Comparison of ENCODE assay signal across 21 cellular contexts in genomic region chr15:98941595-98942255, GRCh38.
DNase-seq lines count a peak whose midpoint lies in the region; ATAC-seq, FAIRE-seq and TF ChIP-seq lines count a peak whose summit lies in the region.
"Had no signal": no experiment of that assay in that cellular context is flagged by ENCODE, and none has a peak within 500 bp of the region (broad histone marks: within the 10 kb centered on the region; RNA-seq: fewer than 3 reads in every experiment).

No MANE protein-coding gene starts in this region.

- no peaks in the 10 kb centered on the region for H3K27me3 Mint-ChIP-seq in H9 (ENCODE audit: low read depth)

- no peak overlapping the region for H3K9ac ChIP-seq in H9 (ENCODE audit: extremely low read depth, insufficient read length, low read length)

- no peak overlapping the region for H3T11ph ChIP-seq in H9 (ENCODE audit: low read length)

- H4K91ac ChIP-seq in H9 (ENCODE audit: insufficient read length, low read depth, low read length): no peak overlapping the region

- peaks cover 84% of the 10 kb centered on the region for H3K36me3 ChIP-seq in SJSA1
- peaks cover 19 to 20% of the 10 kb centered on the region in 2 donors for H3K36me3 ChIP-seq in lung (ENCODE audit: control insufficient read depth in 2 of 2, insufficient read depth in 2 of 2, low read length in 2 of 2)
- H3K36me3 ChIP-seq in small intestine (ENCODE audit: control insufficient read depth in 2 of 2, insufficient read depth in 2 of 2, low read length in 2 of 2): no peaks in the 10 kb centered on the region

- H2BK15ac ChIP-seq in H9 (ENCODE audit: low read depth, low read length): no peak overlapping the region

- no peak overlapping the region for H3K18ac ChIP-seq in H9 (ENCODE audit: insufficient read length, low read depth, low read length)

- ATAC-seq in lung (ENCODE audit: insufficient read depth, low FRiP score) (peak; percentile 68), HG02840 (IDR thresholded peaks at IDR 0.05; ENCODE audit: low FRiP score, unreplicated experiment) (no peak)
- ATAC-seq: stimulated activated naive CD8-positive, alpha-beta T cell treated with anti-CD3 and anti-CD28 coated beads, Interleukin-15, Interleukin-2, amounts not matched to agents 100 U/mL and 50 U/mL, for 24 hours had no signal

- no peak overlapping the region for H3K27ac Mint-ChIP-seq in H9
- H3K27ac Mint-ChIP-seq: activated T-helper 2 cell treated with anti-CD3 and anti-CD28 coated beads, Interferon-gamma antibody, Interleukin-2, Interleukin-4, amounts not matched to agents 10 μg/mL and 5 μg/mL and 100 μg/mL, durations not matched to agents 14 hours and 24 hours and 36 hours had no signal

- no peak overlapping the region for H2BK120ac ChIP-seq in H9 (ENCODE audit: low read depth, low read length, poor library complexity, severe bottlenecking)

- H3K79me1 ChIP-seq in H9 (ENCODE audit: insufficient read depth, low read depth, low read length, poor library complexity, severe bottlenecking): no peaks in the 10 kb centered on the region

- no peak overlapping the region for H3K4me2 ChIP-seq in H9 (ENCODE audit: insufficient read depth, insufficient read length, low read length)

- H2BK20ac ChIP-seq in H9 (ENCODE audit: low read depth, low read length, poor library complexity, severe bottlenecking): no peak overlapping the region

- peak; percentile 53 for DNase-seq in DMS79 (lab: John Stamatoyannopoulos, UW)
- DNase-seq in SJSA1 (ENCODE audit: low read depth in 1 of 2, low spot score in 2 of 2): no peak
- no peak for DNase-seq in lung (ENCODE audit: low spot score)
- DNase-seq in small intestine: peak; percentile 49
- DNase-seq in activated T-cell treated with anti-CD3 and anti-CD28 coated beads for 4 hours: no peak
- no peak for DNase-seq in H9
- no peak for DNase-seq in COR-L47 (lab: John Stamatoyannopoulos, UW)
- DNase-seq: activated CD4-positive, alpha-beta T cell treated with anti-CD3 and anti-CD28 coated beads, Interleukin-2, amount 50 U/mL, for 1 hour; DMS 273 treated with DMSO at 0.1 percent for 48 hours; NCI-H1694 treated with DMSO at 0.1 percent for 48 hours; NCI-H345; SIG-M5; stimulated activated CD4-positive, alpha-beta T cell treated with anti-CD3 and anti-CD28 coated beads, Interleukin-2, amount 100 ng/mL, for 48 hours; stimulated activated naive CD8-positive, alpha-beta T cell treated with anti-CD3 and anti-CD28 coated beads, Interleukin-15, Interleukin-2, amounts not matched to agents 100 U/mL and 50 U/mL, for 24 hours had no signal

- no peak overlapping the region for H3K14ac ChIP-seq in H9 (ENCODE audit: insufficient read depth, low read length)

- H3K4me1 Mint-ChIP-seq in H9: no peaks in the 10 kb centered on the region

- no peak overlapping the region for H2BK12ac ChIP-seq in H9 (ENCODE audit: insufficient read length, low read depth, low read length)

- H3K9me3 ChIP-seq in SJSA1 (replicated peaks) (no peaks in the 10 kb centered on the region), lung (ENCODE audit: control insufficient read depth in 2 of 2, insufficient read depth in 1 of 2, low read length in 1 of 2) (no peaks in the 10 kb centered on the region), small intestine (ENCODE audit: control insufficient read depth, low read depth) (no peaks in the 10 kb centered on the region), H9 (ENCODE audit: control insufficient read depth, low read depth, low read length) (no peaks in the 10 kb centered on the region)

- H3K23ac ChIP-seq in H9 (ENCODE audit: insufficient read length, low read depth, low read length): no peak overlapping the region

- no peaks in the 10 kb centered on the region for H3K27me3 ChIP-seq in SJSA1 (replicated peaks)
- no peaks in the 10 kb centered on the region for H3K27me3 ChIP-seq in lung (ENCODE audit: control insufficient read depth, insufficient read depth)
- no peaks in the 10 kb centered on the region for H3K27me3 ChIP-seq in small intestine (ENCODE audit: control insufficient read depth in 2 of 2, insufficient read depth in 2 of 2, low read length in 2 of 2)
- no peaks in the 10 kb centered on the region for H3K27me3 ChIP-seq in H9 (ENCODE audit: insufficient read depth, low read length)

- no peaks in the 10 kb centered on the region for H4K20me1 ChIP-seq in H9 (ENCODE audit: control insufficient read depth, insufficient read depth, insufficient read length)

- 67 to 75% methylated on average over 5 of the region's 5 CpGs for WGBS in lung, 2 donors
- 30 to 69% (median 37%) methylated on average over 5 of the region's 5 CpGs for WGBS in small intestine, 3 donors
- WGBS in H9 (ENCODE audit: extremely low coverage, insufficient read length, low lambda C conversion rate): no CpG with 5 or more reads among the region's 5 CpGs

- H2AK5ac ChIP-seq in H9 (ENCODE audit: insufficient read length, low read length): no peak overlapping the region

- H3K23me2 ChIP-seq in H9 (ENCODE audit: insufficient read length, low read depth, low read length, poor library complexity, severe bottlenecking): no peaks in the 10 kb centered on the region

- peaks cover 30 to 92% (median 84%) of the 10 kb centered on the region in 3 experiments; a peak in 6 of 7 replicates for H3K36me3 Mint-ChIP-seq in H9 (ENCODE audit: insufficient read depth in 1 of 3, low read depth in 3 of 3)

- no peak overlapping the region for H2BK5ac ChIP-seq in H9 (ENCODE audit: insufficient read length, low read length)

- H2AFZ ChIP-seq in H9 (ENCODE audit: low read length): no peak overlapping the region

- H4K8ac ChIP-seq in H9 (replicated peaks; ENCODE audit: insufficient read length, low read depth, low read length): no peak overlapping the region

- H3K4me1 ChIP-seq in SJSA1 (replicated peaks) (peaks cover 28% of the 10 kb centered on the region), lung (ENCODE audit: control insufficient read depth in 2 of 2, insufficient read depth in 2 of 2, low read length in 2 of 2) (peaks cover 8 to 9% of the 10 kb centered on the region in 2 donors), small intestine (ENCODE audit: control insufficient read depth in 2 of 2, insufficient read depth in 1 of 2, low read depth in 1 of 2, low read length in 1 of 2) (no peaks in the 10 kb centered on the region), H9 (ENCODE audit: insufficient read depth, low read length) (no peaks in the 10 kb centered on the region)

- TF ChIP-seq CTCF in lung (IDR thresholded peaks at IDR 0.05; ENCODE audit: control extremely low read depth, extremely low read depth) (no peak), H9 (conservative IDR thresholded peaks at IDR 0.05) (no peak)

- H3K56ac ChIP-seq in H9 (ENCODE audit: insufficient read length, low read depth, low read length): no peak overlapping the region

- H3K4me3 ChIP-seq in SJSA1 (no peak overlapping the region), lung (no peak overlapping the region), small intestine (ENCODE audit: low read depth in 1 of 2, low read length in 2 of 2) (no peak overlapping the region)
- H3K4me3 ChIP-seq: skin epidermis had no signal

- H3K27ac ChIP-seq in SJSA1 (peak overlapping the region; percentile 9; the same call in 1 of the 2 replicates), lung (ENCODE audit: low read depth in 1 of 2, low read length in 1 of 2) (no peak overlapping the region), small intestine (ENCODE audit: low read depth in 1 of 2, low read length in 1 of 2) (no peak overlapping the region), H9 (ENCODE audit: insufficient read length, low read depth, low read length) (no peak overlapping the region)

- no peaks in the 10 kb centered on the region for H3K79me2 ChIP-seq in H9 (ENCODE audit: insufficient read depth, low read length)

- H3K9me3 Mint-ChIP-seq in H9: no peaks in the 10 kb centered on the region
- H3K9me3 Mint-ChIP-seq: activated T-helper 2 cell treated with anti-CD3 and anti-CD28 coated beads, Interferon-gamma antibody, Interleukin-2, Interleukin-4, amounts not matched to agents 10 μg/mL and 5 μg/mL and 100 μg/mL, durations not matched to agents 14 hours and 24 hours and 36 hours had no signal

- H3K4ac ChIP-seq in H9 (ENCODE audit: low read depth, low read length): no peak overlapping the region

- no peak for FAIRE-seq in small intestine (lab: Jason Lieb, UNC)
- FAIRE-seq: bronchial epithelial cell, GM12891, GM19239, islet of Langerhans had no signal

- no peak overlapping the region for H4K5ac ChIP-seq in H9 (ENCODE audit: insufficient read length, low read depth, low read length)

- no peak overlapping the region for H3K4me3 Mint-ChIP-seq in H9

Comparison
In these comparisons a context has a peak if more than half of its experiments do, and no peak if none do; other contexts are left out.
1. DNase-seq: peak in DMS79 (single experiment) and small intestine (single experiment); none in SJSA1 (0 of 2), lung (single experiment), activated T-cell treated with anti-CD3 and anti-CD28 coated beads for 4 hours (single experiment), H9 (single experiment) and COR-L47 (single experiment).